In the genomic region with DNA sequence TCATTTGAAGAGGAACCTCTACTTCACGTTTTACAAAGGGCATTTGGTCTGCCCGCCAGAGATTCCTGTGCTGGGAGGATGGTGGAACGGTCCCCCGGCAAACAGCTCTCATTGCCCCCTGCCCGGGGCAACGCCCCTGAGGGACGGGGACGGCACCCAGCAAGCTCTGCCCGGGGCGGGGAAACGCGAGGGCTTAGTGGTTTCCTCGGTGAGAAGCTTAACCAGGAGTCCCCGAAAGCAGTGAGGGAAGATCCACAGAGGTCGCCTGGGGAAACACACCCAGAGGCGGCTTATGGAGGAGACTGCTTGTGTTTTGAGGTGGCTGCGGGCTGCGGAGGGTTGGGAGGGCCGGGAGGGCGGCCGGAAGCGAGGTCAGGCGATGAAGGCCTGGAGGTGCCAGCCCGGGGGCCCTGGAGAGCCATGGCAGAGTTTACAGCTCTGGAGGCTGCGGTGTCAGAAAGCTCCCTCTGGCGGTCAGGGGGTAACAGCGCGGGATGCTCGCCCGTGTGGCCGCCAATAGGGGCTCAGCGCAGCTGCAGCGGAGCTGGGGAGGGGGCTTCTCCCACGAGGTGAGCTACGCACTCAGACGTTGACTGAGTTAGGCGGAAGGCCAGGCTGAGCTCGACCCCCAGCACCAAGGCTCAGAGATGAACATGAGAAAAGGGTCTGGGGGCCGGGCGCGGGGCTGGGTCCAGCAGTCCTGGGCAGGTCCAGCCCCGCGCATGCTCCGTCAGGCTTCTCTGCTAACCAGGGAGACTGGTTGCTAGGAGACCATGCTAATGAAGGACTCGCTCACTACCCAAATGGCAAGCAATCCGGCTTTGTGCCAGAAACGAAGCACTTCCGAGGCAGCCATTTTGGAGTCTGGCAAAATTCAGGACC, we compare ENCODE assay signal across 8 cellular contexts. TPM values are rescaled to one million over a fixed set of nuclear protein-coding genes. Genes with fewer than 3 reads are reported as not detected.
DNase-seq lines count a peak whose midpoint lies in the region; ATAC-seq and TF ChIP-seq lines count a peak whose summit lies in the region.

No MANE protein-coding gene starts in this region.

- peak overlapping the region; percentile 99 for H3K27ac Mint-ChIP-seq in activated CD4-positive, alpha-beta T cell treated with anti-CD3 and anti-CD28 coated beads, Interleukin-2, amount 10 ng/mL, durations not matched to agents 7 days and 5 days

- CTCF ChIA-PET in activated CD4-positive, alpha-beta T cell treated with anti-CD3 and anti-CD28 coated beads, Interleukin-2, amount 10 ng/mL, durations not matched to agents 7 days and 5 days (lab: Charles Lee) = interaction anchor here (0.5 to 1.5 kb wide), 23 partner anchors 9 to 569 kb away, joined by 3 to 17 read pairs (median 4); a partner anchor contains a TSS

- POLR2A ChIA-PET in activated CD4-positive, alpha-beta T cell treated with anti-CD3 and anti-CD28 coated beads, Interleukin-2, amount 10 ng/mL, durations not matched to agents 7 days and 5 days (lab: Charles Lee) = interaction anchor here (0.6 kb wide), 2 partner anchors 205 to 445 kb away, joined by 3 to 5 read pairs; no protein-coding TSS in a partner anchor

- DNase-seq in CD1c-positive myeloid dendritic cell (ENCODE audit: extremely low spot score) = peak; percentile 88
- DNase-seq in NCI-H526 treated with DMSO at 0.1 percent for 48 hours (lab: John Stamatoyannopoulos, UW) = peak; percentile 94
- DNase-seq in activated CD4-positive, alpha-beta T cell treated with anti-CD3 and anti-CD28 coated beads, Interleukin-2, amount 10 ng/mL, durations not matched to agents 7 days and 5 days = peak; percentile 97
- DNase-seq in coronary artery (ENCODE audit: low spot score) = peak; percentile 92
- DNase-seq in left kidney (ENCODE audit: low read depth, low spot score) = peak; percentile 100
- DNase-seq in stimulated activated CD4-positive, alpha-beta T cell treated with anti-CD3 and anti-CD28 coated beads, Interleukin-2, amount 100 ng/mL, for 24 hours = peak; percentile 91 to 95

- peaks cover 57% of the 10 kb centered on the region for H3K4me1 Mint-ChIP-seq in activated CD4-positive, alpha-beta T cell treated with anti-CD3 and anti-CD28 coated beads, Interleukin-2, amount 10 ng/mL, durations not matched to agents 7 days and 5 days

- no peaks in the 10 kb centered on the region for H3K27me3 Mint-ChIP-seq in activated CD4-positive, alpha-beta T cell treated with anti-CD3 and anti-CD28 coated beads, Interleukin-2, amount 10 ng/mL, durations not matched to agents 7 days and 5 days

- H3K36me3 Mint-ChIP-seq in activated CD4-positive, alpha-beta T cell treated with anti-CD3 and anti-CD28 coated beads, Interleukin-2, amount 10 ng/mL, durations not matched to agents 7 days and 5 days (ENCODE audit: low read depth) = peaks cover 9% of the 10 kb centered on the region

- ATAC-seq in GM19351 (IDR thresholded peaks at IDR 0.05; ENCODE audit: unreplicated experiment) (peak; percentile 64), HG03520 (IDR thresholded peaks at IDR 0.05; ENCODE audit: unreplicated experiment) (peak; percentile 44)

- H3K4me3 ChIP-seq in coronary artery = peak overlapping the region; percentile 95

- peak overlapping the region; percentile 80 for H3K4me3 Mint-ChIP-seq in activated CD4-positive, alpha-beta T cell treated with anti-CD3 and anti-CD28 coated beads, Interleukin-2, amount 10 ng/mL, durations not matched to agents 7 days and 5 days

- peak overlapping the region; percentile 88 to 95 for H3K27ac ChIP-seq in coronary artery

- TF ChIP-seq CTCF in coronary artery (IDR thresholded peaks at IDR 0.05) = peak; percentile 97

- H3K9me3 Mint-ChIP-seq in activated CD4-positive, alpha-beta T cell treated with anti-CD3 and anti-CD28 coated beads, Interleukin-2, amount 10 ng/mL, durations not matched to agents 7 days and 5 days = no peaks in the 10 kb centered on the region

RNA-seq across cellular contexts. Expression of a gene that starts 0.7 kb away (rescaled TPM):
- 10 to 100 TPM; 21.6 to 27.1 TPM for total RNA-seq in activated CD4-positive, alpha-beta T cell treated with anti-CD3 and anti-CD28 coated beads, Interleukin-2, amount 10 ng/mL, durations not matched to agents 7 days and 5 days

RNA-seq across cellular contexts. Expression of a gene that starts 10.4 kb away (rescaled TPM):
- total RNA-seq in activated CD4-positive, alpha-beta T cell treated with anti-CD3 and anti-CD28 coated beads, Interleukin-2, amount 10 ng/mL, durations not matched to agents 7 days and 5 days = under 1 TPM in 1 of 2 experiments, not detected in 1; 0.15 TPM

RNA-seq across cellular contexts. Expression of a gene that starts 24.9 kb away (rescaled TPM):
- total RNA-seq in activated CD4-positive, alpha-beta T cell treated with anti-CD3 and anti-CD28 coated beads, Interleukin-2, amount 10 ng/mL, durations not matched to agents 7 days and 5 days = 10 to 100 TPM; 43.7 to 50.8 TPM

RNA-seq across cellular contexts. Expression of a gene that starts 37.2 kb away (rescaled TPM):
- total RNA-seq in activated CD4-positive, alpha-beta T cell treated with anti-CD3 and anti-CD28 coated beads, Interleukin-2, amount 10 ng/mL, durations not matched to agents 7 days and 5 days = 10 to 100 TPM; 44.5 to 47.4 TPM

RNA-seq across cellular contexts. Expression of a gene that starts 45.8 kb away (rescaled TPM):
- total RNA-seq in activated CD4-positive, alpha-beta T cell treated with anti-CD3 and anti-CD28 coated beads, Interleukin-2, amount 10 ng/mL, durations not matched to agents 7 days and 5 days = not detected

Comparison
In these comparisons a context has a peak if more than half of its experiments do, and no peak if none do; other contexts are left out.
1. Peak in every context shown above with its lines: DNase-seq, ATAC-seq, H3K4me3 ChIP-seq and H3K27ac ChIP-seq.